Comparison of ENCODE assay signal across 11 cellular contexts in the genomic region with DNA sequence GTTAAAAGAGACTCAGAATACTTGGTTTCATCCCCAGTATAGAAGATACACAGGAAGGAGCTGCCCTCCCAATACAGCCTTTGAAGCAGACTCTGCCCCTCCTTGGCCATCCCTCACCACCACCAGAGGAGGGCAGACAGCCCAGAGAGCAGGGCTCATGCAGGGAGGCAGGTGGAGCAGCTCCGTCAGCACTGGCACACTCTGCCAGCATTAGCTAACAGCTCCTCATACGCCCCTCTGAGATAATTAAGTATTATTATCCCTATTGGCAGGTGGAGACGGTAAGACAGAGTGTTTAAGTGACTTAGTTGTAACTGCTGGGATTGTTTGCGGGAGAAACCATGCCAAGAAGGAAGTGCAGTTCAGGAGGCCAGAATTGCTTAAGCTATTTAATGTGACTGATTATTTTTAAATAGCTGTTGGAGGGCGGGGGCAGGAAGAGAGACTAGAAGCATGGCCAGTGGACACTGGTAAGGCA.
DNase-seq lines count a peak whose midpoint lies in the region; ATAC-seq and TF ChIP-seq lines count a peak whose summit lies in the region.
"Had no signal": no experiment of that assay in that cellular context is flagged by ENCODE, and none has a peak within 500 bp of the region (broad histone marks: within the 10 kb centered on the region; RNA-seq: fewer than 3 reads in every experiment).

No MANE protein-coding gene starts in this region.

- H3K9me3 ChIP-seq in right atrium auricular region (no peaks in the 10 kb centered on the region), heart right ventricle (no peaks in the 10 kb centered on the region)
- H3K9me3 ChIP-seq: A549, SJCRH30, tibial artery had no signal

- peaks cover 0 to 12% of the 10 kb centered on the region in 2 donors for H3K4me1 ChIP-seq in right atrium auricular region
- peaks cover 0 to 16% (median 12%) of the 10 kb centered on the region in 9 donors for H3K4me1 ChIP-seq in heart right ventricle
- H3K4me1 ChIP-seq: A549, SJCRH30 had no signal

- peak; percentile 68 for ATAC-seq in Right ventricle myocardium inferior
- ATAC-seq in heart right ventricle = peak; percentile 63 to 91 (median 82)
- no peak for ATAC-seq in HG03159 (IDR thresholded peaks at IDR 0.05; ENCODE audit: unreplicated experiment)

- TF ChIP-seq CTCF in right atrium auricular region (IDR thresholded peaks at IDR 0.05) (peak in 1 of 2 donors; percentile 30), heart right ventricle (IDR thresholded peaks at IDR 0.05) (peak in 4 of 9 donors; percentile 16 to 38 (median 26))

- H3K4me3 ChIP-seq in right atrium auricular region (no peak overlapping the region), heart right ventricle (no peak overlapping the region)
- H3K4me3 ChIP-seq: A549, SJCRH30, tibial artery had no signal

- H3K36me3 ChIP-seq in right atrium auricular region (no peaks in the 10 kb centered on the region), heart right ventricle (no peaks in the 10 kb centered on the region)
- H3K36me3 ChIP-seq: SJCRH30, tibial artery had no signal

- H3K27me3 ChIP-seq in right atrium auricular region (no peaks in the 10 kb centered on the region), heart right ventricle (no peaks in the 10 kb centered on the region)
- H3K27me3 ChIP-seq: SJCRH30, tibial artery had no signal

- H3K27ac ChIP-seq in right atrium auricular region = no peak overlapping the region
- peak overlapping the region in 2 of 10 donors; percentile 9 to 58 for H3K27ac ChIP-seq in heart right ventricle
- H3K27ac ChIP-seq: A549, SJCRH30, tibial artery had no signal

- no peak for DNase-seq in Right ventricle myocardium inferior (ENCODE audit: missing footprints)
- no peak for DNase-seq in right atrium auricular region (ENCODE audit: low spot score)
- DNase-seq in NCI-H524 treated with DMSO at 0.1 percent for 48 hours (lab: John Stamatoyannopoulos, UW) = peak; percentile 96
- DNase-seq in heart right ventricle = peak; percentile 18 to 40
- DNase-seq in T-helper 2 cell = no peak
- DNase-seq in stimulated activated naive CD4-positive, alpha-beta T cell (lab: John Stamatoyannopoulos, UW) = no peak
- DNase-seq in GM03348 (ENCODE audit: low spot score) = no peak
- DNase-seq: SJCRH30, tibial artery had no signal

- 22 to 29% methylated on average over 5 of the region's 5 CpGs for WGBS in heart right ventricle, 2 donors

- intact Hi-C loops in Right ventricle myocardium inferior (cut with DNase I) (no loop called here), heart right ventricle (cut with DNase I) (no loop called here)

Comparison
In these comparisons a context has a peak if more than half of its experiments do, and no peak if none do; other contexts are left out.
1. DNase-seq: peak in NCI-H524 treated with DMSO at 0.1 percent for 48 hours (single experiment) and heart right ventricle (2 of 2); none in Right ventricle myocardium inferior (single experiment), right atrium auricular region (single experiment), T-helper 2 cell (0 of 5), stimulated activated naive CD4-positive, alpha-beta T cell (0 of 6) and GM03348 (single experiment).